Comparison of ENCODE assay signal across 9 cellular contexts in genomic region chr1:40317394-40318074, GRCh38. TPM values are rescaled to one million over a fixed set of nuclear protein-coding genes. Genes with fewer than 3 reads are reported as not detected.
DNase-seq lines count a peak whose midpoint lies in the region; ATAC-seq, FAIRE-seq and TF ChIP-seq lines count a peak whose summit lies in the region.
"Had no signal": no experiment of that assay in that cellular context is flagged by ENCODE, and none has a peak within 500 bp of the region (broad histone marks: within the 10 kb centered on the region; RNA-seq: fewer than 3 reads in every experiment).

No MANE protein-coding gene starts in this region.

- POLR2A ChIA-PET in A673 (lab: Charles Lee; ENCODE audit: low non-redundant PET) (no interaction called here), GM12878 (lab: Charles Lee) (interaction anchor here (0.6 to 1.6 kb wide), 3 partner anchors 60 to 155 kb away, joined by 3 to 5 read pairs (median 3); no protein-coding TSS in a partner anchor)
- POLR2A ChIA-PET in naive thymus-derived CD8-positive, alpha-beta T cell (lab: Charles Lee) = interaction anchor here (0.6 to 3.9 kb wide), 7 partner anchors 10 to 81 kb away, joined by 3 to 15 read pairs (median 3); partner anchors contain the start of gene SMAP2

- RAD21 ChIA-PET in GM12878 (lab: Charles Lee; ENCODE audit: unreplicated experiment) = interaction anchor here (1.0 to 6.0 kb wide), 4 partner anchors 20 to 165 kb away, joined by 3 to 75 read pairs (median 36); no protein-coding TSS in a partner anchor

- no peak overlapping the region for H2AFZ ChIP-seq in GM12878 (ENCODE audit: control insufficient read depth, low read depth, low read length)

- CTCF ChIA-PET in A673 (lab: Charles Lee) (interaction anchor here (0.6 to 0.7 kb wide), 2 partner anchors 48 to 233 kb away, joined by 5 to 6 read pairs; no protein-coding TSS in a partner anchor), GM12878 (lab: Yijun Ruan, JAX) (interaction anchor here (1.2 to 10.0 kb wide), 7 partner anchors 20 to 173 kb away, joined by 3 to 170 read pairs (median 62); no protein-coding TSS in a partner anchor)

- H3K27ac Mint-ChIP-seq in naive thymus-derived CD8-positive, alpha-beta T cell = peak overlapping the region in 7 of 10 donors; percentile 43 to 88 (median 60)

- DNase-seq in A673 (ENCODE audit: low spot score) = no peak
- DNase-seq in GM13976 (ENCODE audit: low spot score) = peak; percentile 32
- no peak for DNase-seq in GM12878 (ENCODE audit: low read depth, low spot score)
- no peak for DNase-seq in naive thymus-derived CD8-positive, alpha-beta T cell
- no peak for DNase-seq in NCI-H1092 (lab: John Stamatoyannopoulos, UW)
- DNase-seq in NCI-H1092 treated with DMSO at 0.1 percent for 48 hours (lab: John Stamatoyannopoulos, UW) = no peak

- no peaks in the 10 kb centered on the region for H3K27me3 ChIP-seq in A673 (replicated peaks; ENCODE audit: insufficient read depth, low read depth, low read length, poor library complexity)
- peaks cover 4 to 9% of the 10 kb centered on the region in 2 experiments; a peak in 3 of 4 replicates for H3K27me3 ChIP-seq in GM12878 (replicated peaks in 1 of 2; ENCODE audit: control insufficient read depth in 2 of 2, insufficient read depth in 2 of 2, low read length in 1 of 2)

- TF ChIP-seq RAD21 in GM12878 (IDR thresholded peaks at IDR 0.05; ENCODE audit: insufficient read depth, low read depth, low read length) = no peak

- SMC1A ChIA-PET in GM12878 (lab: Charles Lee; ENCODE audit: uncharacterized antibody, unreplicated experiment) = interaction anchor here (2.2 to 9.0 kb wide), 3 partner anchors 19 to 164 kb away, joined by 7 to 84 read pairs (median 81); no protein-coding TSS in a partner anchor

- no peaks in the 10 kb centered on the region for H3K79me2 ChIP-seq in GM12878 (ENCODE audit: control insufficient read depth, insufficient read depth, low read length)

- no peaks in the 10 kb centered on the region for H3K36me3 Mint-ChIP-seq in naive thymus-derived CD8-positive, alpha-beta T cell

- H3K36me3 ChIP-seq in A673 (ENCODE audit: insufficient read depth, low read length, poor library complexity, severe bottlenecking) = no peaks in the 10 kb centered on the region
- H3K36me3 ChIP-seq in GM12878 (ENCODE audit: control insufficient read depth in 2 of 2, insufficient read depth in 2 of 2, low read length in 1 of 2) = no peaks in the 10 kb centered on the region

- H3K27ac ChIP-seq in A673 (ENCODE audit: low read depth, low read length, poor library complexity, severe bottlenecking) (no peak overlapping the region), GM12878 (ENCODE audit: control insufficient read depth, insufficient read depth) (no peak overlapping the region)

- no peaks in the 10 kb centered on the region for H3K9me3 ChIP-seq in A673 (ENCODE audit: low read depth, low read length, poor library complexity, severe bottlenecking)
- no peaks in the 10 kb centered on the region for H3K9me3 ChIP-seq in GM12878 (replicated peaks; ENCODE audit: control insufficient read depth, insufficient read depth, low read length)

- H3K4me3 Mint-ChIP-seq in naive thymus-derived CD8-positive, alpha-beta T cell = peak overlapping the region; percentile 61 to 91 (median 80)

- peaks cover 0 to 11% (median 6%) of the 10 kb centered on the region in 5 donors for H3K27me3 Mint-ChIP-seq in naive thymus-derived CD8-positive, alpha-beta T cell

- peak overlapping the region; percentile 22; the same call in 1 of the 2 replicates for H3K4me2 ChIP-seq in GM12878 (ENCODE audit: control insufficient read depth, insufficient read depth)

- no peak for ATAC-seq in GM12878
- no peak for ATAC-seq in naive thymus-derived CD8-positive, alpha-beta T cell
- no peak for ATAC-seq in HG02884 (IDR thresholded peaks at IDR 0.05; ENCODE audit: unreplicated experiment)
- no peak for ATAC-seq in HG02571 (IDR thresholded peaks at IDR 0.05; ENCODE audit: unreplicated experiment)

- no peak for TF ChIP-seq CTCF in A673 (conservative IDR thresholded peaks at IDR 0.05; ENCODE audit: low read depth, low read length)
- no peak for TF ChIP-seq CTCF in GM13976 (IDR thresholded peaks at IDR 0.05; ENCODE audit: borderline replicate concordance, control extremely low read depth, extremely low read depth, insufficient read depth, missing control alignments)
- TF ChIP-seq CTCF in GM12878 (IDR thresholded peaks at IDR 0.05 in 2 of 3, conservative IDR thresholded peaks at IDR 0.05 in 1 of 3; ENCODE audit: control insufficient read depth in 2 of 3, extremely low read depth in 1 of 3, insufficient read depth in 1 of 3, low read depth in 3 of 3, low read length in 3 of 3) = no peak

- no peaks in the 10 kb centered on the region for H4K20me1 ChIP-seq in GM12878 (ENCODE audit: control insufficient read depth, insufficient read depth)

- intact Hi-C loops in A673 (cut with micrococcal nuclease; ENCODE audit: unreplicated experiment) (loop anchor here (5.0 kb wide), 1 partner anchor 85 kb away; no protein-coding TSS in a partner anchor), GM12878 (cut with micrococcal nuclease; ENCODE audit: unreplicated experiment) (no loop called here)

- H3K4me1 Mint-ChIP-seq in naive thymus-derived CD8-positive, alpha-beta T cell = peaks cover 19 to 50% (median 37%) of the 10 kb centered on the region in 4 donors

- peak overlapping the region; percentile 56 for H3K4me3 ChIP-seq in A673 (ENCODE audit: low read depth, low read length, poor library complexity, severe bottlenecking)
- no peak overlapping the region; the same call in 1 of the 2 replicates for H3K4me3 ChIP-seq in GM12878

- H3K9me3 Mint-ChIP-seq in naive thymus-derived CD8-positive, alpha-beta T cell = no peaks in the 10 kb centered on the region

- in situ Hi-C loops in GM13976 (cut with MboI; ENCODE audit: low sequenced_read_pairs, unreplicated experiment) (no loop called here), GM12878 (cut with MboI) (no loop called here)

- BruUV-seq in A673 (replicated peaks; lab: Mats Ljungman, UMichigan) (no TSS peak), GM12878 (replicated peaks; lab: Mats Ljungman, UMichigan) (no TSS peak)

- 28% methylated on average over 21 of the region's 21 CpGs for WGBS in GM12878 (ENCODE audit: insufficient coverage, insufficient replicate concordance, low lambda C conversion rate, missing lambda C conversion rate)

- TF ChIP-seq POLR2A in GM12878 (IDR thresholded peaks at IDR 0.05; ENCODE audit: low read depth, low read length) = no peak

- no peak for FAIRE-seq in GM12878 (lab: Jason Lieb, UNC)
- FAIRE-seq: bronchial epithelial cell had no signal

- H3K9ac ChIP-seq in GM12878 (ENCODE audit: control insufficient read depth, insufficient read depth, low read length) = no peak overlapping the region

- no peak for TF ChIP-seq EP300 in GM12878 (IDR thresholded peaks at IDR 0.05; ENCODE audit: borderline replicate concordance in 1 of 2, control insufficient read depth in 1 of 2, low read depth in 2 of 2, low read length in 2 of 2)

- H3K4me1 ChIP-seq in A673 (ENCODE audit: insufficient read depth, low read length, poor library complexity, severe bottlenecking) (peaks cover 12% of the 10 kb centered on the region), GM12878 (ENCODE audit: control insufficient read depth, insufficient read depth, low read length) (peaks cover 33% of the 10 kb centered on the region)

RNA-seq across cellular contexts. Expression of gene COL9A2, which starts 0.4 kb away (rescaled TPM):
- total RNA-seq in A673 (2021) (5.2 and 5.9 TPM in 2 replicates), GM12878 (2014; rRNA removed) (48.0 and 57.6 TPM in 2 replicates), GM12878 (2014; rRNA removed; fragmentation: Illumina TruSeq; extraction: Trizol) (20.5 and 20.9 TPM in 2 replicates), GM12878 (2021) (48.8 and 51.0 TPM in 2 replicates)
- total RNA-seq in GM12878 (2013; cell fraction: nucleolus; rRNA removed) = 49.4 and 58.1 TPM in 2 replicates
- polyA plus RNA-seq in GM12878 (2011; ENCODE audit: low read depth) = 19.1 TPM
- polyA plus RNA-seq in GM12878 (2011; rRNA removed) (15.9 and 20.5 TPM in 2 replicates), GM12878 (2014; fragmentation: Illumina TruSeq; extraction: Trizol) (9.5 and 16.1 TPM in 2 replicates), GM12878 (2014; fragmentation: Nextera tagmentation; extraction: Ambion mirVana) (1 to 10 TPM; 3.1 to 4.0 TPM), GM12878 (2014; rRNA removed) (62.0 and 63.3 TPM in 2 replicates), GM12878 (2016; fragmentation: Nextera tagmentation; extraction: Ambion mirVana) (10 to 100 TPM; 24.3 to 31.8 TPM)
- polyA plus RNA-seq in GM12878 (2011; cell fraction: cytosol; rRNA removed) = 21.4 and 28.1 TPM in 2 replicates
- polyA plus RNA-seq in GM12878 (2011; cell fraction: nucleus; rRNA removed) = 226 and 256 TPM in 2 replicates
- 37.7 and 39.6 TPM in 2 replicates for polyA plus RNA-seq in GM12878 (2012)
- 5.6 and 10.0 TPM in 2 replicates for polyA minus RNA-seq in GM12878 (2011; rRNA and poly(A)+ RNA removed)
- 4.1 TPM in 2 replicates for polyA minus RNA-seq in GM12878 (2011; cell fraction: cytosol; rRNA and poly(A)+ RNA removed)
- polyA minus RNA-seq in GM12878 (2011; cell fraction: nucleus; rRNA and poly(A)+ RNA removed) = 11.4 and 15.9 TPM in 2 replicates
- total RNA-seq in naive thymus-derived CD8-positive, alpha-beta T cell = 1 to 10 TPM; 5.2 to 6.3 TPM
- polyA plus RNA-seq in naive thymus-derived CD8-positive, alpha-beta T cell = under 1 TPM; 0.73 to 0.83 (median 0.76) TPM

RNA-seq across cellular contexts. Expression of gene SMAP2, which starts 56.0 kb away (rescaled TPM):
- total RNA-seq in A673 (2021) (52.0 and 58.5 TPM in 2 replicates), GM12878 (2014; rRNA removed) (103 and 107 TPM in 2 replicates), GM12878 (2014; rRNA removed; fragmentation: Illumina TruSeq; extraction: Trizol) (92.9 and 97.1 TPM in 2 replicates), GM12878 (2021) (115 and 121 TPM in 2 replicates)
- 113 and 116 TPM in 2 replicates for total RNA-seq in GM12878 (2013; cell fraction: nucleolus; rRNA removed)
- 97.2 TPM for polyA plus RNA-seq in GM12878 (2011; ENCODE audit: low read depth)
- polyA plus RNA-seq in GM12878 (2011; rRNA removed) (103 and 120 TPM in 2 replicates), GM12878 (2014; fragmentation: Illumina TruSeq; extraction: Trizol) (177 and 223 TPM in 2 replicates), GM12878 (2014; fragmentation: Nextera tagmentation; extraction: Ambion mirVana) (10 to 100 TPM; 33.4 to 42.4 TPM), GM12878 (2014; rRNA removed) (98.3 and 107 TPM in 2 replicates), GM12878 (2016; fragmentation: Nextera tagmentation; extraction: Ambion mirVana) (100 to 1,000 TPM in 1 of 2 experiments, 10 to 100 TPM in 1; 92.1 to 108 TPM)
- 116 and 137 TPM in 2 replicates for polyA plus RNA-seq in GM12878 (2011; cell fraction: cytosol; rRNA removed)
- polyA plus RNA-seq in GM12878 (2011; cell fraction: nucleus; rRNA removed) = 79.9 and 86.8 TPM in 2 replicates
- polyA plus RNA-seq in GM12878 (2012) = 109 and 156 TPM in 2 replicates
- polyA minus RNA-seq in GM12878 (2011; rRNA and poly(A)+ RNA removed) = 136 and 166 TPM in 2 replicates
- polyA minus RNA-seq in GM12878 (2011; cell fraction: cytosol; rRNA and poly(A)+ RNA removed) = 42.6 and 47.7 TPM in 2 replicates
- 26.1 and 37.2 TPM in 2 replicates for polyA minus RNA-seq in GM12878 (2011; cell fraction: nucleus; rRNA and poly(A)+ RNA removed)
- total RNA-seq in naive thymus-derived CD8-positive, alpha-beta T cell = 100 to 1,000 TPM; 154 to 160 TPM
- polyA plus RNA-seq in naive thymus-derived CD8-positive, alpha-beta T cell = 100 to 1,000 TPM; 297 to 506 (median 298) TPM

RNA-seq across cellular contexts. Expression of gene ZMPSTE24, which starts 59.5 kb away (rescaled TPM):
- 57.5 and 72.1 TPM in 2 replicates for total RNA-seq in A673 (2021)
- total RNA-seq in GM12878 (2013; cell fraction: nucleolus; rRNA removed) = 21.9 and 30.3 TPM in 2 replicates
- 40.2 and 52.9 TPM in 2 replicates for total RNA-seq in GM12878 (2014; rRNA removed)
- 44.5 and 47.0 TPM in 2 replicates for total RNA-seq in GM12878 (2014; rRNA removed; fragmentation: Illumina TruSeq; extraction: Trizol)
- total RNA-seq in GM12878 (2021) = 32.1 and 32.6 TPM in 2 replicates
- 7.6 TPM for polyA plus RNA-seq in GM12878 (2011; ENCODE audit: low read depth)
- 21.5 and 27.1 TPM in 2 replicates for polyA plus RNA-seq in GM12878 (2011; rRNA removed)
- polyA plus RNA-seq in GM12878 (2011; cell fraction: cytosol; rRNA removed) = 6.5 and 6.6 TPM in 2 replicates
- 4.4 and 7.2 TPM in 2 replicates for polyA plus RNA-seq in GM12878 (2011; cell fraction: nucleus; rRNA removed)
- polyA plus RNA-seq in GM12878 (2012) = 12.7 and 14.7 TPM in 2 replicates
- 48.5 and 64.7 TPM in 2 replicates for polyA plus RNA-seq in GM12878 (2014; fragmentation: Illumina TruSeq; extraction: Trizol)
- 10 to 100 TPM; 30.1 to 56.0 TPM for polyA plus RNA-seq in GM12878 (2014; fragmentation: Nextera tagmentation; extraction: Ambion mirVana)
- 23.2 and 30.1 TPM in 2 replicates for polyA plus RNA-seq in GM12878 (2014; rRNA removed)
- polyA plus RNA-seq in GM12878 (2016; fragmentation: Nextera tagmentation; extraction: Ambion mirVana) = 10 to 100 TPM; 82.7 to 84.4 TPM
- polyA minus RNA-seq in GM12878 (2011; rRNA and poly(A)+ RNA removed) = 9.8 and 14.6 TPM in 2 replicates
- polyA minus RNA-seq in GM12878 (2011; cell fraction: cytosol; rRNA and poly(A)+ RNA removed) = 7.5 and 8.5 TPM in 2 replicates
- 3.0 and 5.2 TPM in 2 replicates for polyA minus RNA-seq in GM12878 (2011; cell fraction: nucleus; rRNA and poly(A)+ RNA removed)
- 10 to 100 TPM; 18.3 to 19.7 TPM for total RNA-seq in naive thymus-derived CD8-positive, alpha-beta T cell
- polyA plus RNA-seq in naive thymus-derived CD8-positive, alpha-beta T cell = 10 to 100 TPM; 20.8 to 23.6 (median 23.0) TPM
